In genomic region chr4:123671633-123672404, GRCh38 we compare ENCODE assay signal across 9 cellular contexts.
DNase-seq lines count a peak whose midpoint lies in the region; ATAC-seq lines count a peak whose summit lies in the region.
"Had no signal": no experiment of that assay in that cellular context is flagged by ENCODE, and none has a peak within 500 bp of the region (broad histone marks: within the 10 kb centered on the region; RNA-seq: fewer than 3 reads in every experiment).

No MANE protein-coding gene starts in this region.

- peak; percentile 94 for ATAC-seq in GM18519 (IDR thresholded peaks at IDR 0.05; ENCODE audit: low FRiP score, unreplicated experiment)
- ATAC-seq in GM21528 (IDR thresholded peaks at IDR 0.05; ENCODE audit: low FRiP score, unreplicated experiment) = peak; percentile 95
- ATAC-seq in HG03460 (IDR thresholded peaks at IDR 0.05; ENCODE audit: unreplicated experiment) = peak; percentile 96
- ATAC-seq: gastroesophageal sphincter had no signal

- DNase-seq in fibroblast of peridontal ligament (ENCODE audit: extremely low read depth) (peak; percentile 36), mesenteric fat pad (ENCODE audit: low spot score) (no peak), hypothalamus (lab: John Stamatoyannopoulos, UW) (no peak), GM03348 (ENCODE audit: low spot score) (no peak), NCI-H1930 (lab: John Stamatoyannopoulos, UW) (no peak)
